Comparison of ENCODE assay signal across 28 cellular contexts in genomic region chr7:77548222-77548621, GRCh38. TPM values are rescaled to one million over a fixed set of nuclear protein-coding genes. Genes with fewer than 3 reads are reported as not detected.
DNase-seq lines count a peak whose midpoint lies in the region; ATAC-seq, FAIRE-seq and TF ChIP-seq lines count a peak whose summit lies in the region.
"Had no signal": no experiment of that assay in that cellular context is flagged by ENCODE, and none has a peak within 500 bp of the region (broad histone marks: within the 10 kb centered on the region; RNA-seq: fewer than 3 reads in every experiment).

No MANE protein-coding gene starts in this region.

- peaks cover 18% of the 10 kb centered on the region for H3K4me1 ChIP-seq in smooth muscle cell (ENCODE audit: low read depth)
- H3K4me1 ChIP-seq: breast epithelium had no signal

- no peak overlapping the region for H3K4me2 ChIP-seq in smooth muscle cell

- H3K9me3 ChIP-seq in smooth muscle cell (replicated peaks; ENCODE audit: low read depth): no peaks in the 10 kb centered on the region
- H3K9me3 ChIP-seq: breast epithelium, ovary had no signal

- ATAC-seq in HG02870 (IDR thresholded peaks at IDR 0.05; ENCODE audit: unreplicated experiment) (peak; percentile 48), GM21360 (IDR thresholded peaks at IDR 0.05; ENCODE audit: unreplicated experiment) (no peak), HG02970 (IDR thresholded peaks at IDR 0.05; ENCODE audit: low FRiP score, unreplicated experiment) (no peak)
- peak; percentile 82 for ATAC-seq in effector memory CD8-positive, alpha-beta T cell (replicated peaks)
- ATAC-seq: esophagus mucosa, foreskin keratinocyte had no signal

- TF ChIP-seq CTCF in nephron progenitor cell (IDR thresholded peaks at IDR 0.05) (no peak), D721Med (IDR thresholded peaks at IDR 0.05; ENCODE audit: insufficient read depth, missing control alignments) (no peak), smooth muscle cell (IDR thresholded peaks at IDR 0.05; ENCODE audit: borderline replicate concordance, insufficient read depth, poor library complexity, severe bottlenecking) (no peak)

- peak overlapping the region in 1 of 2 donors; percentile 0 for H3K4me3 Mint-ChIP-seq in effector memory CD8-positive, alpha-beta T cell
- H3K4me3 Mint-ChIP-seq in nephron progenitor cell: no peak overlapping the region

- no peak overlapping the region for H2AFZ ChIP-seq in smooth muscle cell (ENCODE audit: low read depth)

- no peak for FAIRE-seq in D721Med (lab: Jason Lieb, UNC)
- FAIRE-seq: colon had no signal

- no peak overlapping the region for H3K9ac ChIP-seq in smooth muscle cell (ENCODE audit: low read depth)

- WGBS in smooth muscle cell (ENCODE audit: low lambda C conversion rate): 84% methylated on average over 3 of the region's 3 CpGs

- H3K36me3 Mint-ChIP-seq in effector memory CD8-positive, alpha-beta T cell (ENCODE audit: insufficient read depth): no peaks in the 10 kb centered on the region
- peaks cover 43% of the 10 kb centered on the region for H3K36me3 Mint-ChIP-seq in nephron progenitor cell (ENCODE audit: low read depth)

- H3K27ac ChIP-seq in smooth muscle cell (ENCODE audit: low read depth): no peak overlapping the region
- H3K27ac ChIP-seq: breast epithelium, C4-2B, foreskin keratinocyte, ovary had no signal

- H4K20me1 ChIP-seq in smooth muscle cell (ENCODE audit: low read depth): peaks cover 100% of the 10 kb centered on the region

- H3K27me3 Mint-ChIP-seq in effector memory CD8-positive, alpha-beta T cell: no peaks in the 10 kb centered on the region
- no peaks in the 10 kb centered on the region for H3K27me3 Mint-ChIP-seq in nephron progenitor cell (ENCODE audit: low read depth, poor library complexity)

- H3K4me1 Mint-ChIP-seq in effector memory CD8-positive, alpha-beta T cell (ENCODE audit: low read depth in 2 of 2): peaks cover 25 to 55% of the 10 kb centered on the region in 2 donors
- peaks cover 18% of the 10 kb centered on the region for H3K4me1 Mint-ChIP-seq in nephron progenitor cell

- DNase-seq in CD1c-positive myeloid dendritic cell (ENCODE audit: extremely low spot score) (peak; percentile 73), nephron progenitor cell (no peak), D721Med (ENCODE audit: insufficient read length, low spot score) (no peak), smooth muscle cell (lab: John Stamatoyannopoulos, UW; ENCODE audit: unreplicated experiment) (no peak)
- no peak for DNase-seq in effector memory CD8-positive, alpha-beta T cell
- DNase-seq: activated CD4-positive, alpha-beta T cell treated with anti-CD3 and anti-CD28 coated beads, Interleukin-2, amount 50 U/mL, for 48 hours; activated CD8-positive, alpha-beta memory T cell treated with anti-CD3 and anti-CD28 coated beads, Interleukin-2, amount 50 U/mL, for 4 hours; activated naive CD4-positive, alpha-beta T cell treated with anti-CD3 and anti-CD28 coated beads, Interleukin-2, amount 50 U/mL, for 16 hours; amygdala; foreskin keratinocyte; HCEC 1CT; islet precursor cell; KG1; mesenchymal stem cell; NCI-H1694; NCI-H526 treated with DMSO at 0.1 percent for 48 hours; ovary; right cardiac atrium; stimulated activated CD4-positive, alpha-beta T cell treated with anti-CD3 and anti-CD28 coated beads, Interleukin-12 subunit alpha, Interleukin-12 subunit beta, amount 100 ng/mL, for 4 hours; stimulated activated CD4-positive, alpha-beta T cell treated with anti-CD3 and anti-CD28 coated beads, Interleukin-4, amount 100 ng/mL, for 24 hours; stimulated activated naive CD4-positive, alpha-beta T cell treated with Interleukin-2 at 50 U/mL for 16 hours had no signal

- H3K79me2 ChIP-seq in smooth muscle cell (ENCODE audit: low read depth): peaks cover 100% of the 10 kb centered on the region

- no peaks in the 10 kb centered on the region for H3K36me3 ChIP-seq in smooth muscle cell (ENCODE audit: low read depth)
- H3K36me3 ChIP-seq: breast epithelium, ovary had no signal

- H3K9me3 Mint-ChIP-seq in effector memory CD8-positive, alpha-beta T cell: no peaks in the 10 kb centered on the region
- H3K9me3 Mint-ChIP-seq in nephron progenitor cell: peaks cover 10% of the 10 kb centered on the region

- H3K27me3 ChIP-seq in smooth muscle cell (ENCODE audit: low read depth): no peaks in the 10 kb centered on the region
- H3K27me3 ChIP-seq: breast epithelium, foreskin keratinocyte, ovary had no signal

- no peak overlapping the region for H3K4me3 ChIP-seq in smooth muscle cell
- H3K4me3 ChIP-seq: breast epithelium, ovary had no signal

- H3F3A ChIP-seq in smooth muscle cell (ENCODE audit: low read depth): peaks cover 11% of the 10 kb centered on the region

- peak overlapping the region; percentile 2 to 78 for H3K27ac Mint-ChIP-seq in effector memory CD8-positive, alpha-beta T cell
- peak overlapping the region; percentile 19 for H3K27ac Mint-ChIP-seq in nephron progenitor cell

RNA-seq across cellular contexts. Expression of gene PTPN12, which starts 11.1 kb away (rescaled TPM):
- total RNA-seq in smooth muscle cell: 82.9 and 85.2 TPM in 2 replicates
- 12.3 and 20.7 TPM in 2 replicates for polyA plus RNA-seq in smooth muscle cell

Comparison
In these comparisons a context has a peak if more than half of its experiments do, and no peak if none do; other contexts are left out.
1. ATAC-seq: peak in HG02870 (single experiment) and effector memory CD8-positive, alpha-beta T cell (single experiment); none in GM21360 (single experiment) and HG02970 (single experiment).